24 cellular contexts compared by ENCODE assay signal in genomic region chr9:102975246-102975645, GRCh38. TPM values are rescaled to one million over a fixed set of nuclear protein-coding genes. Genes with fewer than 3 reads are reported as not detected.
A peak's percentile ranks its signal among the peaks of the same experiment; 100 is the strongest.
DNase-seq lines count a peak whose midpoint lies in the region; ATAC-seq and TF ChIP-seq lines count a peak whose summit lies in the region.
"Had no signal": no experiment of that assay in that cellular context is flagged by ENCODE, and none has a peak within 500 bp of the region (broad histone marks: within the 10 kb centered on the region; RNA-seq: fewer than 3 reads in every experiment).

No MANE protein-coding gene starts in this region.

- H3K79me1 ChIP-seq in mesendoderm (ENCODE audit: low read length), result no peaks in the 10 kb centered on the region

- H4K5ac ChIP-seq in mesendoderm (ENCODE audit: low read length), result no peak overlapping the region

- no peak overlapping the region for H3K4me2 ChIP-seq in mesendoderm (ENCODE audit: low read length)
- H3K4me2 ChIP-seq: GM23338 had no signal

- no peak overlapping the region for H3K23ac ChIP-seq in mesendoderm (ENCODE audit: low read length)

- no peak overlapping the region for H2BK120ac ChIP-seq in mesendoderm (ENCODE audit: low read depth, low read length)

- H3K36me3 ChIP-seq in mesendoderm (ENCODE audit: control insufficient read depth, insufficient read depth, low read length) (no peaks in the 10 kb centered on the region), right atrium auricular region (no peaks in the 10 kb centered on the region)
- H3K36me3 ChIP-seq: BE2C had no signal

- H3K27me3 ChIP-seq in mesendoderm (ENCODE audit: insufficient read depth, low read length, poor library complexity), result no peaks in the 10 kb centered on the region
- H3K27me3 ChIP-seq in right atrium auricular region, result no peaks in the 10 kb centered on the region
- H3K27me3 ChIP-seq: BE2C had no signal

- no peak overlapping the region for H4K8ac ChIP-seq in mesendoderm (ENCODE audit: low read depth, low read length)

- no peak overlapping the region for H2BK5ac ChIP-seq in mesendoderm (ENCODE audit: low read length)

- H3K27ac ChIP-seq in mesendoderm (ENCODE audit: low read depth, low read length) (no peak overlapping the region), right atrium auricular region (no peak overlapping the region)

- peak; percentile 6 for DNase-seq in OCI-M1 (lab: John Stamatoyannopoulos, UW)
- DNase-seq in iPS-NIHi11 (ENCODE audit: low spot score), result peak; percentile 14
- DNase-seq in mesendoderm, result peak; percentile 25
- DNase-seq in KG1 (lab: John Stamatoyannopoulos, UW), result no peak
- no peak for DNase-seq in right atrium auricular region (ENCODE audit: low spot score)
- DNase-seq: ACHN; BE2C; C1 segment of cervical spinal cord; CD4-positive, CD25-positive, alpha-beta regulatory T cell; CD8-positive, alpha-beta memory T cell; COR-L47; DMS 273 treated with DMSO at 0.1 percent for 48 hours; DND-41; EL; H7; HFFc6 had no signal

- H3K9me3 ChIP-seq in right atrium auricular region, result peaks cover 0 to 9% of the 10 kb centered on the region in 2 donors
- H3K9me3 ChIP-seq: BE2C had no signal

- ATAC-seq in GM19395 (IDR thresholded peaks at IDR 0.05; ENCODE audit: unreplicated experiment) (no peak), GM19351 (IDR thresholded peaks at IDR 0.05; ENCODE audit: unreplicated experiment) (no peak)
- ATAC-seq: GM12878, GM23338, HCT116, HepG2 had no signal

- no peak overlapping the region for H3K4me3 ChIP-seq in mesendoderm (ENCODE audit: low read length)
- no peak overlapping the region for H3K4me3 ChIP-seq in right atrium auricular region
- H3K4me3 ChIP-seq: GM12878, GM23338 had no signal

- no peak overlapping the region for H3K56ac ChIP-seq in mesendoderm (ENCODE audit: low read length)

- H3K9ac ChIP-seq in mesendoderm (ENCODE audit: low read length), result no peak overlapping the region

- no peak for TF ChIP-seq CTCF in right atrium auricular region (IDR thresholded peaks at IDR 0.05)

- no peaks in the 10 kb centered on the region for H3K79me2 ChIP-seq in mesendoderm (ENCODE audit: control insufficient read depth, insufficient read depth, low read length)

- no peak overlapping the region for H3K4ac ChIP-seq in mesendoderm (ENCODE audit: low read depth, low read length)

- no peak overlapping the region for H3K18ac ChIP-seq in mesendoderm (ENCODE audit: low read length)

- WGBS in mesendoderm (ENCODE audit: extremely low coverage, insufficient coverage, low lambda C conversion rate), result no CpG with 5 or more reads among the region's 4 CpGs

- no peaks in the 10 kb centered on the region for H3K4me1 ChIP-seq in mesendoderm (ENCODE audit: control insufficient read depth, low read depth, low read length)
- H3K4me1 ChIP-seq in right atrium auricular region, result no peaks in the 10 kb centered on the region
- H3K4me1 ChIP-seq: BE2C had no signal

- no peak overlapping the region for H2AK5ac ChIP-seq in mesendoderm (ENCODE audit: low read length)

- no peak overlapping the region for H2BK15ac ChIP-seq in mesendoderm (replicated peaks; ENCODE audit: low read depth)

RNA-seq across cellular contexts. Expression of gene CYLC2, which starts 19.9 kb away (rescaled TPM):
- polyA plus RNA-seq in mesendoderm (2013, experiment 1 of 2), result not detected
- polyA plus RNA-seq in mesendoderm (2013, experiment 2 of 2), result not detected
- not detected for total RNA-seq in right atrium auricular region
- total RNA-seq: CD4-positive, CD25-positive, alpha-beta regulatory T cell; CD8-positive, alpha-beta memory T cell; G401; GM12878; GM23338; H7; HepG2; HFFc6 had no signal
- polyA plus RNA-seq: CD4-positive, CD25-positive, alpha-beta regulatory T cell; CD8-positive, alpha-beta memory T cell; GM12878; GM23338; HepG2; IgD-negative memory B cell had no signal

Comparison
In these comparisons a context has a peak if more than half of its experiments do, and no peak if none do; other contexts are left out.
1. DNase-seq: peak in OCI-M1 (single experiment), iPS-NIHi11 (single experiment) and mesendoderm (single experiment); none in KG1 (single experiment) and right atrium auricular region (single experiment).